ENCODE assay signal across 21 cellular contexts in genomic region chr6:116005508-116005855, GRCh38. TPM values are rescaled to one million over a fixed set of nuclear protein-coding genes. Genes with fewer than 3 reads are reported as not detected.
DNase-seq lines count a peak whose midpoint lies in the region; ATAC-seq and TF ChIP-seq lines count a peak whose summit lies in the region.
"Had no signal": no experiment of that assay in that cellular context is flagged by ENCODE, and none has a peak within 500 bp of the region (broad histone marks: within the 10 kb centered on the region; RNA-seq: fewer than 3 reads in every experiment).

No MANE protein-coding gene starts in this region.

- no peak for ATAC-seq in heart left ventricle
- ATAC-seq in Right ventricle myocardium inferior, result no peak
- ATAC-seq in HG02763 (IDR thresholded peaks at IDR 0.05; ENCODE audit: unreplicated experiment), result no peak

- no peak for DNase-seq in heart left ventricle
- no peak for DNase-seq in Right ventricle myocardium inferior (ENCODE audit: missing footprints)
- peak; percentile 41 for DNase-seq in RPMI7951 (ENCODE audit: low read depth)
- peak; percentile 75 for DNase-seq in fibroblast of peridontal ligament (ENCODE audit: extremely low read depth)
- no peak for DNase-seq in MV-4-11 (lab: John Stamatoyannopoulos, UW)
- DNase-seq in NK-92 (lab: John Stamatoyannopoulos, UW; ENCODE audit: unreplicated experiment), result no peak
- DNase-seq: 8988T; DMS53; EL; GF-D8; Kasumi-1; NCI-H1048; NCI-H1417 treated with DMSO at 0.1 percent for 48 hours; NCI-H1930; NCI-H226; NCI-H510A treated with DMSO at 0.1 percent for 48 hours; NCI-H748 treated with DMSO at 0.1 percent for 48 hours; NK-92 treated with Interleukin-12 subunit alpha and Interleukin-12 subunit beta, amount 100 ng/mL, for 24 hours had no signal

- H3K9me3 ChIP-seq in heart left ventricle, result no peaks in the 10 kb centered on the region
- H3K9me3 ChIP-seq: SJSA1 had no signal

- H3K27ac ChIP-seq in heart left ventricle, result peak overlapping the region; percentile 22 to 78 (median 60)
- H3K27ac ChIP-seq: SJSA1 had no signal

- H3K36me3 ChIP-seq in heart left ventricle, result peaks cover 0 to 11% (median 0%) of the 10 kb centered on the region in 9 donors
- H3K36me3 ChIP-seq: SJSA1 had no signal

- TF ChIP-seq POLR2A in heart left ventricle (IDR thresholded peaks at IDR 0.05), result no peak

- intact Hi-C loops in heart left ventricle (cut with DNase I), result no loop called here
- intact Hi-C loops in Right ventricle myocardium inferior (cut with DNase I), result no loop called here

- H3K4me3 ChIP-seq in heart left ventricle, result no peak overlapping the region
- H3K4me3 ChIP-seq: SJSA1 had no signal

- H3K27me3 ChIP-seq in heart left ventricle, result no peaks in the 10 kb centered on the region
- H3K27me3 ChIP-seq: SJSA1 had no signal

- peaks cover 0 to 35% (median 15%) of the 10 kb centered on the region in 12 donors for H3K4me1 ChIP-seq in heart left ventricle

- no peak for TF ChIP-seq CTCF in heart left ventricle (IDR thresholded peaks at IDR 0.05)

RNA-seq across cellular contexts. Expression of gene FRK, which starts 55.2 kb away (rescaled TPM):
- total RNA-seq in heart left ventricle (10 to 100 TPM in 1 of 9 donors, 1 to 10 TPM in 8; 4.4 to 10.8 (median 6.4) TPM), Right ventricle myocardium inferior (7.3 TPM)
- polyA plus RNA-seq in heart left ventricle, result 1 to 10 TPM; 1.4 TPM
- total RNA-seq in RPMI7951 (2014; rRNA removed; shearing (Covaris generic)), result 1.7 and 1.8 TPM in 2 replicates
- polyA plus RNA-seq: CD14-positive monocyte had no signal

Comparison
In these comparisons a context has a peak if more than half of its experiments do, and no peak if none do; other contexts are left out.
1. DNase-seq: peak in RPMI7951 (single experiment) and fibroblast of peridontal ligament (single experiment); none in heart left ventricle (0 of 5), Right ventricle myocardium inferior (single experiment), MV-4-11 (single experiment) and NK-92 (single experiment).